ENCODE assay signal across 3 cellular contexts in the genomic region with DNA sequence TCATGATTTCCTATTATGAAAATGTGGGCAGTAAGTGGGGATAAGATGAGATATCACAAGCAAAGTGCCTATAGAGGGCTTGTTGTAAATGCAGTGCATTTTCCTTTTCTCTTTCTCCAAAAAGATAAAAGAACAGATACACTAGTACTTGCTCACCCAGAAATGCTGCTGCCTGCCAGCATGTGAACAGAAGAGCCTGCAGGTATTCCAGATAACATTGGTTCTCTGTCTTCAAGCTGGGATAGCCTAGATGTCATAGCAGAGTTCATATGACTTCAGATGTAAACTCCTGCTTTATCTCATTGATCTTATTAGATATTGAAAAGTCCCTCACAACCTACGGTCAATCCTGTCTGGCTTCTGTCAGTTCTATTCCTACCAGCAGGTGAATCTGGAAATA.
TF ChIP-seq lines count a peak whose summit lies in the region.

No MANE protein-coding gene starts in this region.

TF ChIP-seq in SK-N-SH, 30 proteins besides CTCF, POLR2A, EP300 and RAD21 (continues in another document):
- TF ChIP-seq FOXJ3 (CRISPR knock-in tag; IDR thresholded peaks at IDR 0.05) (no peak), YY1 (IDR thresholded peaks at IDR 0.05; ENCODE audit: low read depth) (no peak), USF1 (IDR thresholded peaks at IDR 0.05; ENCODE audit: borderline replicate concordance, low read depth) (no peak), REST (IDR thresholded peaks at IDR 0.05; ENCODE audit: low read depth, low read length) (no peak), CHD2 (IDR thresholded peaks at IDR 0.05; ENCODE audit: low read length, partially characterized antibody) (no peak), TEAD4 (IDR thresholded peaks at IDR 0.05; ENCODE audit: borderline replicate concordance, insufficient read depth) (no peak), TCF12 (IDR thresholded peaks at IDR 0.05) (no peak), MXI1 (IDR thresholded peaks at IDR 0.05; ENCODE audit: low read depth, low read length) (no peak), NRF1 (IDR thresholded peaks at IDR 0.05; ENCODE audit: low read depth, low read length) (no peak), FOXM1 (IDR thresholded peaks at IDR 0.05; ENCODE audit: low read depth) (no peak), ELF1 (IDR thresholded peaks at IDR 0.05) (no peak), RFX5 (IDR thresholded peaks at IDR 0.05; ENCODE audit: low read length) (no peak)
- TF ChIP-seq, protein P1, sequence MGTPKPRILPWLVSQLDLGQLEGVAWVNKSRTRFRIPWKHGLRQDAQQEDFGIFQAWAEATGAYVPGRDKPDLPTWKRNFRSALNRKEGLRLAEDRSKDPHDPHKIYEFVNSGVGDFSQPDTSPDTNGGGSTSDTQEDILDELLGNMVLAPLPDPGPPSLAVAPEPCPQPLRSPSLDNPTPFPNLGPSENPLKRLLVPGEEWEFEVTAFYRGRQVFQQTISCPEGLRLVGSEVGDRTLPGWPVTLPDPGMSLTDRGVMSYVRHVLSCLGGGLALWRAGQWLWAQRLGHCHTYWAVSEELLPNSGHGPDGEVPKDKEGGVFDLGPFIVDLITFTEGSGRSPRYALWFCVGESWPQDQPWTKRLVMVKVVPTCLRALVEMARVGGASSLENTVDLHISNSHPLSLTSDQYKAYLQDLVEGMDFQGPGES (IDR thresholded peaks at IDR 0.05; ENCODE audit: low read depth, low read length) = no peak

TF ChIP-seq in SK-N-SH treated with all-trans-retinoic acid at 6 μM for 48 hours, 23 proteins besides CTCF, POLR2A, EP300 and RAD21:
- TF ChIP-seq CSDC2 (CRISPR knock-in tag; IDR thresholded peaks at IDR 0.05) (no peak), TOX (CRISPR knock-in tag; IDR thresholded peaks at IDR 0.05; ENCODE audit: borderline replicate concordance) (no peak), ISL1 (CRISPR knock-in tag; IDR thresholded peaks at IDR 0.05) (no peak), ZFP3 (CRISPR knock-in tag; IDR thresholded peaks at IDR 0.05) (no peak), BACH2 (CRISPR knock-in tag; IDR thresholded peaks at IDR 0.05; ENCODE audit: borderline replicate concordance) (no peak), TCF4 (CRISPR knock-in tag; IDR thresholded peaks at IDR 0.05; ENCODE audit: borderline replicate concordance) (no peak)
- TF ChIP-seq, protein P2, sequence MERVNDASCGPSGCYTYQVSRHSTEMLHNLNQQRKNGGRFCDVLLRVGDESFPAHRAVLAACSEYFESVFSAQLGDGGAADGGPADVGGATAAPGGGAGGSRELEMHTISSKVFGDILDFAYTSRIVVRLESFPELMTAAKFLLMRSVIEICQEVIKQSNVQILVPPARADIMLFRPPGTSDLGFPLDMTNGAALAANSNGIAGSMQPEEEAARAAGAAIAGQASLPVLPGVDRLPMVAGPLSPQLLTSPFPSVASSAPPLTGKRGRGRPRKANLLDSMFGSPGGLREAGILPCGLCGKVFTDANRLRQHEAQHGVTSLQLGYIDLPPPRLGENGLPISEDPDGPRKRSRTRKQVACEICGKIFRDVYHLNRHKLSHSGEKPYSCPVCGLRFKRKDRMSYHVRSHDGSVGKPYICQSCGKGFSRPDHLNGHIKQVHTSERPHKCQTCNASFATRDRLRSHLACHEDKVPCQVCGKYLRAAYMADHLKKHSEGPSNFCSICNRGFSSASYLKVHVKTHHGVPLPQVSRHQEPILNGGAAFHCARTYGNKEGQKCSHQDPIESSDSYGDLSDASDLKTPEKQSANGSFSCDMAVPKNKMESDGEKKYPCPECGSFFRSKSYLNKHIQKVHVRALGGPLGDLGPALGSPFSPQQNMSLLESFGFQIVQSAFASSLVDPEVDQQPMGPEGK (CRISPR knock-in tag; IDR thresholded peaks at IDR 0.05; ENCODE audit: borderline replicate concordance) = no peak

TF ChIP-seq in WTC11, 78 proteins besides CTCF, POLR2A, EP300 and RAD21:
- TF ChIP-seq, protein P3, sequence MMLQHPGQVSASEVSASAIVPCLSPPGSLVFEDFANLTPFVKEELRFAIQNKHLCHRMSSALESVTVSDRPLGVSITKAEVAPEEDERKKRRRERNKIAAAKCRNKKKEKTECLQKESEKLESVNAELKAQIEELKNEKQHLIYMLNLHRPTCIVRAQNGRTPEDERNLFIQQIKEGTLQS (CRISPR knock-in tag; conservative IDR thresholded peaks at IDR 0.05) = no peak
- TF ChIP-seq ZNF512 (CRISPR knock-in tag; IDR thresholded peaks at IDR 0.05; ENCODE audit: borderline replicate concordance) (no peak), OVOL2 (CRISPR knock-in tag; IDR thresholded peaks at IDR 0.05; ENCODE audit: borderline replicate concordance) (no peak), KAT7 (CRISPR knock-in tag; IDR thresholded peaks at IDR 0.05; ENCODE audit: borderline replicate concordance) (no peak), IRF1 (CRISPR knock-in tag; IDR thresholded peaks at IDR 0.05) (no peak), SP1 (CRISPR knock-in tag; conservative IDR thresholded peaks at IDR 0.05) (no peak), PRRX2 (CRISPR knock-in tag; IDR thresholded peaks at IDR 0.05) (no peak), E2F4 (CRISPR knock-in tag; IDR thresholded peaks at IDR 0.05; ENCODE audit: borderline replicate concordance, low read depth) (no peak), E2F1 (CRISPR knock-in tag; IDR thresholded peaks at IDR 0.05) (no peak), ZNF232 (CRISPR knock-in tag; IDR thresholded peaks at IDR 0.05) (no peak)
- TF ChIP-seq, protein P4, sequence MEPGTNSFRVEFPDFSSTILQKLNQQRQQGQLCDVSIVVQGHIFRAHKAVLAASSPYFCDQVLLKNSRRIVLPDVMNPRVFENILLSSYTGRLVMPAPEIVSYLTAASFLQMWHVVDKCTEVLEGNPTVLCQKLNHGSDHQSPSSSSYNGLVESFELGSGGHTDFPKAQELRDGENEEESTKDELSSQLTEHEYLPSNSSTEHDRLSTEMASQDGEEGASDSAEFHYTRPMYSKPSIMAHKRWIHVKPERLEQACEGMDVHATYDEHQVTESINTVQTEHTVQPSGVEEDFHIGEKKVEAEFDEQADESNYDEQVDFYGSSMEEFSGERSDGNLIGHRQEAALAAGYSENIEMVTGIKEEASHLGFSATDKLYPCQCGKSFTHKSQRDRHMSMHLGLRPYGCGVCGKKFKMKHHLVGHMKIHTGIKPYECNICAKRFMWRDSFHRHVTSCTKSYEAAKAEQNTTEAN (CRISPR knock-in tag; IDR thresholded peaks at IDR 0.05) = no peak
- TF ChIP-seq, protein P5, sequence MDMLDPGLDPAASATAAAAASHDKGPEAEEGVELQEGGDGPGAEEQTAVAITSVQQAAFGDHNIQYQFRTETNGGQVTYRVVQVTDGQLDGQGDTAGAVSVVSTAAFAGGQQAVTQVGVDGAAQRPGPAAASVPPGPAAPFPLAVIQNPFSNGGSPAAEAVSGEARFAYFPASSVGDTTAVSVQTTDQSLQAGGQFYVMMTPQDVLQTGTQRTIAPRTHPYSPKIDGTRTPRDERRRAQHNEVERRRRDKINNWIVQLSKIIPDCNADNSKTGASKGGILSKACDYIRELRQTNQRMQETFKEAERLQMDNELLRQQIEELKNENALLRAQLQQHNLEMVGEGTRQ (CRISPR knock-in tag; IDR thresholded peaks at IDR 0.05) = no peak
- TF ChIP-seq, protein P6, sequence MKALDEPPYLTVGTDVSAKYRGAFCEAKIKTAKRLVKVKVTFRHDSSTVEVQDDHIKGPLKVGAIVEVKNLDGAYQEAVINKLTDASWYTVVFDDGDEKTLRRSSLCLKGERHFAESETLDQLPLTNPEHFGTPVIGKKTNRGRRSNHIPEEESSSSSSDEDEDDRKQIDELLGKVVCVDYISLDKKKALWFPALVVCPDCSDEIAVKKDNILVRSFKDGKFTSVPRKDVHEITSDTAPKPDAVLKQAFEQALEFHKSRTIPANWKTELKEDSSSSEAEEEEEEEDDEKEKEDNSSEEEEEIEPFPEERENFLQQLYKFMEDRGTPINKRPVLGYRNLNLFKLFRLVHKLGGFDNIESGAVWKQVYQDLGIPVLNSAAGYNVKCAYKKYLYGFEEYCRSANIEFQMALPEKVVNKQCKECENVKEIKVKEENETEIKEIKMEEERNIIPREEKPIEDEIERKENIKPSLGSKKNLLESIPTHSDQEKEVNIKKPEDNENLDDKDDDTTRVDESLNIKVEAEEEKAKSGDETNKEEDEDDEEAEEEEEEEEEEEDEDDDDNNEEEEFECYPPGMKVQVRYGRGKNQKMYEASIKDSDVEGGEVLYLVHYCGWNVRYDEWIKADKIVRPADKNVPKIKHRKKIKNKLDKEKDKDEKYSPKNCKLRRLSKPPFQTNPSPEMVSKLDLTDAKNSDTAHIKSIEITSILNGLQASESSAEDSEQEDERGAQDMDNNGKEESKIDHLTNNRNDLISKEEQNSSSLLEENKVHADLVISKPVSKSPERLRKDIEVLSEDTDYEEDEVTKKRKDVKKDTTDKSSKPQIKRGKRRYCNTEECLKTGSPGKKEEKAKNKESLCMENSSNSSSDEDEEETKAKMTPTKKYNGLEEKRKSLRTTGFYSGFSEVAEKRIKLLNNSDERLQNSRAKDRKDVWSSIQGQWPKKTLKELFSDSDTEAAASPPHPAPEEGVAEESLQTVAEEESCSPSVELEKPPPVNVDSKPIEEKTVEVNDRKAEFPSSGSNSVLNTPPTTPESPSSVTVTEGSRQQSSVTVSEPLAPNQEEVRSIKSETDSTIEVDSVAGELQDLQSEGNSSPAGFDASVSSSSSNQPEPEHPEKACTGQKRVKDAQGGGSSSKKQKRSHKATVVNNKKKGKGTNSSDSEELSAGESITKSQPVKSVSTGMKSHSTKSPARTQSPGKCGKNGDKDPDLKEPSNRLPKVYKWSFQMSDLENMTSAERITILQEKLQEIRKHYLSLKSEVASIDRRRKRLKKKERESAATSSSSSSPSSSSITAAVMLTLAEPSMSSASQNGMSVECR (CRISPR knock-in tag; IDR thresholded peaks at IDR 0.05; ENCODE audit: borderline replicate concordance) = no peak
